ENCODE assay signal across 1 cellular context in the genomic region with DNA sequence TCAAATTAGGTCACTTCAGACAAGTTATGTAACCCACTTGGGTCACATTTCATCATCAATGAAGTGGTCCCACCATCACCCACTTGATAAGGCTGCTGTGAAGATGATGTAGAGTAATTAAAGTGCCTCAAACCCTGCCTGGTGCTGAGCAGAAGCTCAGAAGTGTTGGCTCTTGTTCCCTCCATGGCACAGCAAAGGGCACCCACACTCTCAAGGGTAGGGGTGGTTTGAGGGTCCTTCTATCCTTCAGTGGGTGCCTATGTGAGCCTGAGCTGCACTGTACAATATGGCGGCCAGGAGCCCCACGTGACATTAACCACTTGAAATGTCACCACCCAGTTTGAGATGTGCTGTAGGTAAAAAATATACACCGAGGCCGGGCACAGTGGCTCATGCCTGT.
TF ChIP-seq lines count a peak whose summit lies in the region.

No MANE protein-coding gene starts in this region.

TF ChIP-seq in WTC11, 78 proteins besides CTCF, POLR2A, EP300 and RAD21 (continued from another document):
- TF ChIP-seq, protein P1, sequence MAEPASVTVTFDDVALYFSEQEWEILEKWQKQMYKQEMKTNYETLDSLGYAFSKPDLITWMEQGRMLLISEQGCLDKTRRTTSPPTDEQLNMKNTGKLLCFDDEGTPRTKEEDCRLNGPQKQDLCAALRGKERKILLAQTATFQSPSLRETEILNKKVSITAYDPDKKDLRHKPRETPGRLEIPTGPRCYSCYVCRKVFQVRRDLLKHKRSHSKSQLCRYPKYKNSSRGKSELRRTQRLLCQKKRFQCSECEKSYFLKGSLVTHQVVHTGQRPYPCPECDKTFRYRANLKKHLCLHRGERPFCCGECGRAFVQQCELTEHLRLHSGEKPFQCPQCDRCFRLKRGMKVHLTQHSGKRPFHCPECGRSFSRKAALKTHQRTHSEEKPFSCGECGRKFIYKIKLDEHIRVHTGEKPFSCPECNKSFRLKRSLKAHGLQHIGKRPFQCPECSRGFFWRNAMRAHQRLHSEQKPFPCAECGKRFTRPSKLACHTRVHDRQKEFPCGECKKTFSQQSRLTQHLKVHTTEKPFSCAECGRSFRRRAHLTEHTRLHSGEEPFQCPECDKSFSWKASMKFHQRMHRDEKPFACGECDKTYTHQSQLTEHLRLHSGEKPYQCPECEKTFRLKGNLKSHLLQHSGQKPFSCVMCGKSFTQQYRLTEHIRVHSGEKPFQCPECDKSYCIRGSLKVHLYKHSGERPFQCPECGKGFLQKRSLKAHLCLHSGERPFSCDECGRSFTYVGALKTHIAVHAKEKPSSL (CRISPR knock-in tag; conservative IDR thresholded peaks at IDR 0.05), result no peak
- no peak for TF ChIP-seq ESRRA (CRISPR knock-in tag; IDR thresholded peaks at IDR 0.05; ENCODE audit: borderline replicate concordance)
- TF ChIP-seq, protein P2, sequence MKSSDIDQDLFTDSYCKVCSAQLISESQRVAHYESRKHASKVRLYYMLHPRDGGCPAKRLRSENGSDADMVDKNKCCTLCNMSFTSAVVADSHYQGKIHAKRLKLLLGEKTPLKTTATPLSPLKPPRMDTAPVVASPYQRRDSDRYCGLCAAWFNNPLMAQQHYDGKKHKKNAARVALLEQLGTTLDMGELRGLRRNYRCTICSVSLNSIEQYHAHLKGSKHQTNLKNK (CRISPR knock-in tag; IDR thresholded peaks at IDR 0.05), result no peak
- TF ChIP-seq, protein P3, sequence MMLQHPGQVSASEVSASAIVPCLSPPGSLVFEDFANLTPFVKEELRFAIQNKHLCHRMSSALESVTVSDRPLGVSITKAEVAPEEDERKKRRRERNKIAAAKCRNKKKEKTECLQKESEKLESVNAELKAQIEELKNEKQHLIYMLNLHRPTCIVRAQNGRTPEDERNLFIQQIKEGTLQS (CRISPR knock-in tag; conservative IDR thresholded peaks at IDR 0.05), result no peak
- no peak for TF ChIP-seq ZNF219 (CRISPR knock-in tag; IDR thresholded peaks at IDR 0.05; ENCODE audit: borderline replicate concordance)
- TF ChIP-seq, protein P4, sequence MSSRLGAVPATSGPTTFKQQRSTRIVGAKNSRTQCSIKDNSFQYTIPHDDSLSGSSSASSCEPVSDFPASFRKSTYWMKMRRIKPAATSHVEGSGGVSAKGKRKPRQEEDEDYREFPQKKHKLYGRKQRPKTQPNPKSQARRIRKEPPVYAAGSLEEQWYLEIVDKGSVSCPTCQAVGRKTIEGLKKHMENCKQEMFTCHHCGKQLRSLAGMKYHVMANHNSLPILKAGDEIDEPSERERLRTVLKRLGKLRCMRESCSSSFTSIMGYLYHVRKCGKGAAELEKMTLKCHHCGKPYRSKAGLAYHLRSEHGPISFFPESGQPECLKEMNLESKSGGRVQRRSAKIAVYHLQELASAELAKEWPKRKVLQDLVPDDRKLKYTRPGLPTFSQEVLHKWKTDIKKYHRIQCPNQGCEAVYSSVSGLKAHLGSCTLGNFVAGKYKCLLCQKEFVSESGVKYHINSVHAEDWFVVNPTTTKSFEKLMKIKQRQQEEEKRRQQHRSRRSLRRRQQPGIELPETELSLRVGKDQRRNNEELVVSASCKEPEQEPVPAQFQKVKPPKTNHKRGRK (CRISPR knock-in tag; IDR thresholded peaks at IDR 0.05; ENCODE audit: borderline replicate concordance), result no peak
- TF ChIP-seq ZNF317 (CRISPR knock-in tag; IDR thresholded peaks at IDR 0.05; ENCODE audit: borderline replicate concordance, low read depth), result no peak
- TF ChIP-seq, protein P5, sequence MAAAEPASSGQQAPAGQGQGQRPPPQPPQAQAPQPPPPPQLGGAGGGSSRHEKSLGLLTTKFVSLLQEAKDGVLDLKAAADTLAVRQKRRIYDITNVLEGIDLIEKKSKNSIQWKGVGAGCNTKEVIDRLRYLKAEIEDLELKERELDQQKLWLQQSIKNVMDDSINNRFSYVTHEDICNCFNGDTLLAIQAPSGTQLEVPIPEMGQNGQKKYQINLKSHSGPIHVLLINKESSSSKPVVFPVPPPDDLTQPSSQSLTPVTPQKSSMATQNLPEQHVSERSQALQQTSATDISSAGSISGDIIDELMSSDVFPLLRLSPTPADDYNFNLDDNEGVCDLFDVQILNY (CRISPR knock-in tag; IDR thresholded peaks at IDR 0.05), result no peak
- TF ChIP-seq FOXP1 (CRISPR knock-in tag; IDR thresholded peaks at IDR 0.05; ENCODE audit: borderline replicate concordance), result no peak
TF ChIP-seq in WTC11: peak in this region for 0.
